ENCODE assay signal across 22 cellular contexts in genomic region chr3:55461896-55462295, GRCh38. TPM values are rescaled to one million over a fixed set of nuclear protein-coding genes. Genes with fewer than 3 reads are reported as not detected.
A peak's percentile ranks its signal among the peaks of the same experiment; 100 is the strongest.
DNase-seq lines count a peak whose midpoint lies in the region; ATAC-seq and TF ChIP-seq lines count a peak whose summit lies in the region.
"Had no signal": no experiment of that assay in that cellular context is flagged by ENCODE, and none has a peak within 500 bp of the region (broad histone marks: within the 10 kb centered on the region; RNA-seq: fewer than 3 reads in every experiment).

No MANE protein-coding gene starts in this region.

- no peak overlapping the region for H3K4me3 ChIP-seq in IMR-90 (ENCODE audit: insufficient read depth, low read depth, low read length)
- no peak overlapping the region for H3K4me3 ChIP-seq in brain microvascular endothelial cell (ENCODE audit: low read depth, low read length)
- H3K4me3 ChIP-seq: spleen, thoracic aorta had no signal

- no peak overlapping the region for H3K23ac ChIP-seq in IMR-90 (ENCODE audit: low read depth, low read length)

- no peak overlapping the region for H3K9ac ChIP-seq in IMR-90 (ENCODE audit: low read depth, low read length)

- peak overlapping the region; percentile 21; the same call in 1 of the 2 replicates for H3K18ac ChIP-seq in IMR-90 (ENCODE audit: low read depth, low read length)

- peak overlapping the region; percentile 7; the same call in 1 of the 2 replicates for H4K5ac ChIP-seq in IMR-90 (ENCODE audit: low read depth, low read length)

- no peaks in the 10 kb centered on the region for H4K20me1 ChIP-seq in IMR-90 (ENCODE audit: insufficient read depth, low read length)

- H2BK15ac ChIP-seq in IMR-90 (ENCODE audit: low read depth, low read length) = peak overlapping the region; percentile 42; the same call in 1 of the 3 replicates

- H3K4me2 ChIP-seq in IMR-90 (ENCODE audit: low read depth, low read length) = no peak overlapping the region

- BruUV-seq in IMR-90 (replicated peaks; lab: Mats Ljungman, UMichigan) = no TSS peak

- WGBS in IMR-90 (ENCODE audit: extremely low coverage in 2 of 2, insufficient read length in 1 of 2), 2 experiments = no CpG with 5 or more reads among the region's 1 CpG

- peak overlapping the region; percentile 86; the same call in 1 of the 2 replicates for H2BK120ac ChIP-seq in IMR-90 (ENCODE audit: low read depth, low read length)

- POLR2A ChIA-PET in IMR-90 (lab: Charles Lee; ENCODE audit: unreplicated experiment) = no interaction called here

- H3K27ac ChIP-seq in IMR-90 (ENCODE audit: insufficient read depth, low read length) (no peak overlapping the region), brain microvascular endothelial cell (no peak overlapping the region)
- H3K27ac ChIP-seq: spleen, thoracic aorta had no signal

- ATAC-seq in IMR-90 (ENCODE audit: low read depth) = peak; percentile 19; the same call in 1 of the 2 replicates
- no peak for ATAC-seq in GM18907 (IDR thresholded peaks at IDR 0.05; ENCODE audit: unreplicated experiment)
- ATAC-seq: activated naive CD8-positive, alpha-beta T cell treated with anti-CD3 and anti-CD28 coated beads, Interleukin-2, amount 50 U/mL, for 24 hours; activated T-helper 17 cell treated with anti-CD3 and anti-CD28 coated beads, Interleukin-2, amount 50 U/mL, for 72 hours; naive thymus-derived CD8-positive, alpha-beta T cell had no signal

- H3K4ac ChIP-seq in IMR-90 (ENCODE audit: low read depth, low read length) = peak overlapping the region; percentile 74

- peak overlapping the region; percentile 84 for H4K91ac ChIP-seq in IMR-90 (ENCODE audit: insufficient read depth, low read depth, low read length)

- peak overlapping the region; percentile 80 for H3K14ac ChIP-seq in IMR-90 (replicated peaks; ENCODE audit: low read depth, low read length)

- peak overlapping the region; percentile 22 for H2BK5ac ChIP-seq in IMR-90 (ENCODE audit: low read depth, low read length, poor library complexity, severe bottlenecking)

- peak overlapping the region; percentile 68 for H2AK5ac ChIP-seq in IMR-90 (ENCODE audit: low read depth, low read length)

- peak overlapping the region; percentile 5 for H2AFZ ChIP-seq in IMR-90 (replicated peaks; ENCODE audit: low read length, poor library complexity)

- H3K36me3 ChIP-seq in IMR-90 (ENCODE audit: control insufficient read depth, insufficient read depth, low read length) (peaks cover 4% of the 10 kb centered on the region; the same call in 1 of the 2 replicates), brain microvascular endothelial cell (replicated peaks) (no peaks in the 10 kb centered on the region)
- H3K36me3 ChIP-seq: spleen, thoracic aorta had no signal

- no peaks in the 10 kb centered on the region for H3K9me3 ChIP-seq in IMR-90 (ENCODE audit: control insufficient read depth, insufficient read depth, low read length)
- H3K9me3 ChIP-seq: Caco-2, spleen, thoracic aorta had no signal

- peaks cover 6% of the 10 kb centered on the region; the same call in 1 of the 2 replicates for H3K9me1 ChIP-seq in IMR-90 (ENCODE audit: insufficient read depth, low read length)

- dilution Hi-C loops in IMR-90 (cut with HindIII; ENCODE audit: low sequenced_read_pairs, unreplicated experiment) = no loop called here

- no peak overlapping the region for H2AK9ac ChIP-seq in IMR-90 (replicated peaks; ENCODE audit: low read depth, low read length, poor library complexity)

- H3K56ac ChIP-seq in IMR-90 (ENCODE audit: extremely low read depth, insufficient read depth, low read length) = no peak overlapping the region

- H3K4me1 ChIP-seq in IMR-90 (ENCODE audit: control insufficient read depth, insufficient read depth, low read length) = peaks cover 3% of the 10 kb centered on the region
- H3K4me1 ChIP-seq: Caco-2, spleen had no signal

- DNase-seq in EH (ENCODE audit: low read depth) (peak; percentile 90), IMR-90 (peak; percentile 89), brain microvascular endothelial cell (peak; percentile 73), hepatic stellate cell (ENCODE audit: low spot score) (peak; percentile 43), erythroblast (lab: John Stamatoyannopoulos, UW) (no peak), posterior vena cava (ENCODE audit: low spot score) (no peak), COLO668 (lab: John Stamatoyannopoulos, UW; ENCODE audit: unreplicated experiment) (no peak)
- DNase-seq: activated CD4-positive, alpha-beta T cell treated with anti-CD3 and anti-CD28 coated beads for 1 hour; activated naive CD8-positive, alpha-beta T cell treated with anti-CD3 and anti-CD28 coated beads, Interleukin-2, amount 50 U/mL, for 24 hours; Caco-2; endodermal cell; GF-D8; H9; naive thymus-derived CD8-positive, alpha-beta T cell; NCI-H1694 treated with DMSO at 0.1 percent for 48 hours; NCI-H446; posterior cingulate gyrus; SHP77; spleen had no signal

- CTCF ChIA-PET in IMR-90 (lab: Yijun Ruan, JAX) = no interaction called here

- H4K8ac ChIP-seq in IMR-90 (ENCODE audit: low read depth in 2 of 2, low read length in 2 of 2) = peak overlapping the region in 1 of 2 experiments; percentile 51; a peak in 1 of 4 replicates

- H2BK20ac ChIP-seq in IMR-90 (ENCODE audit: low read depth, low read length) = peak overlapping the region; percentile 80; the same call in 1 of the 2 replicates

- intact Hi-C loops in IMR-90 (cut with micrococcal nuclease) (loop anchor here (5.0 kb wide), 1 partner anchor 165 kb away; no protein-coding TSS in a partner anchor), posterior vena cava (cut with DNase I) (no loop called here)

- TF ChIP-seq CTCF in IMR-90 (conservative IDR thresholded peaks at IDR 0.05; ENCODE audit: low read depth, low read length) = no peak
- no peak for TF ChIP-seq CTCF in brain microvascular endothelial cell (IDR thresholded peaks at IDR 0.05; ENCODE audit: low read depth, low read length, missing control alignments)

- TF ChIP-seq POLR2A in IMR-90 (IDR thresholded peaks at IDR 0.05; ENCODE audit: low read depth, low read length) = no peak
- TF ChIP-seq POLR2A in erythroblast (IDR thresholded peaks at IDR 0.05; ENCODE audit: low read length) = no peak

- in situ Hi-C loops in IMR-90 (cut with MboI; ENCODE audit: low sequenced_read_pairs) = loop anchor here (10.0 kb wide), 1 partner anchor 127 kb away; no protein-coding TSS in a partner anchor
- in situ Hi-C loops in brain microvascular endothelial cell (cut with HindIII; ENCODE audit: low pct_ligation_motif_present, low sequenced_read_pairs) = no loop called here

- H3K79me1 ChIP-seq in IMR-90 (ENCODE audit: low read depth in 1 of 2, low read length in 2 of 2) = peaks cover 0 to 9% of the 10 kb centered on the region in 2 experiments; a peak in 2 of 4 replicates

- no peak for TF ChIP-seq RAD21 in IMR-90 (IDR thresholded peaks at IDR 0.05; ENCODE audit: low read length)

- no peaks in the 10 kb centered on the region for H3K27me3 ChIP-seq in IMR-90 (ENCODE audit: control insufficient read depth, insufficient read depth, low read length)
- H3K27me3 ChIP-seq in brain microvascular endothelial cell (replicated peaks) = no peaks in the 10 kb centered on the region
- H3K27me3 ChIP-seq: spleen had no signal

TF ChIP-seq in IMR-90, 13 proteins besides CTCF, POLR2A, EP300 and RAD21:
- TF ChIP-seq NFE2L2 (IDR thresholded peaks at IDR 0.05; ENCODE audit: low read depth, low read length) (no peak), ELK1 (IDR thresholded peaks at IDR 0.05; ENCODE audit: borderline replicate concordance, low read depth, low read length) (no peak), MXI1 (IDR thresholded peaks at IDR 0.05; ENCODE audit: borderline replicate concordance, low read depth, low read length) (no peak), CEBPB (IDR thresholded peaks at IDR 0.05; ENCODE audit: low read depth, low read length) (no peak), SMC3 (IDR thresholded peaks at IDR 0.05; ENCODE audit: low read depth, low read length) (no peak), RFX5 (IDR thresholded peaks at IDR 0.05; ENCODE audit: low read depth, low read length) (no peak), MAFK (IDR thresholded peaks at IDR 0.05; ENCODE audit: low read depth, low read length) (no peak), RCOR1 (IDR thresholded peaks at IDR 0.05; ENCODE audit: insufficient replicate concordance, low read length) (no peak)

RNA-seq across cellular contexts. Expression of gene WNT5A, which starts 25.2 kb away (rescaled TPM):
- total RNA-seq in IMR-90 (2012; rRNA removed) (204 and 224 TPM in 2 replicates), posterior vena cava (1 to 10 TPM; 2.2 to 6.7 TPM)
- 229 and 231 TPM in 2 replicates for polyA plus RNA-seq in IMR-90 (2012; rRNA removed)
- 120 and 337 TPM in 2 replicates for polyA plus RNA-seq in IMR-90 (2012; cell fraction: cytosol; rRNA removed)
- polyA plus RNA-seq in IMR-90 (2012; cell fraction: nucleus; rRNA removed; ENCODE audit: low replicate concordance) = 410 and 708 TPM in 2 replicates
- total RNA-seq: activated T-helper 17 cell treated with anti-CD3 and anti-CD28 coated beads, Interleukin-2, amount 50 U/mL, for 72 hours; naive thymus-derived CD8-positive, alpha-beta T cell had no signal
- polyA plus RNA-seq: naive thymus-derived CD8-positive, alpha-beta T cell had no signal

Comparison
In these comparisons a context has a peak if more than half of its experiments do, and no peak if none do; other contexts are left out.
1. DNase-seq: peak in EH (single experiment), IMR-90 (single experiment), brain microvascular endothelial cell (single experiment) and hepatic stellate cell (single experiment); none in erythroblast (0 of 2), posterior vena cava (single experiment) and COLO668 (single experiment).
2. RNA of gene WNT5A, which starts 25.2 kb away (total RNA-seq): 204 to 224 TPM in IMR-90; 2.2 to 6.7 TPM in posterior vena cava; every median in the first group is over 10 times any median in the second.